21 cellular contexts compared by ENCODE assay signal in the genomic region with DNA sequence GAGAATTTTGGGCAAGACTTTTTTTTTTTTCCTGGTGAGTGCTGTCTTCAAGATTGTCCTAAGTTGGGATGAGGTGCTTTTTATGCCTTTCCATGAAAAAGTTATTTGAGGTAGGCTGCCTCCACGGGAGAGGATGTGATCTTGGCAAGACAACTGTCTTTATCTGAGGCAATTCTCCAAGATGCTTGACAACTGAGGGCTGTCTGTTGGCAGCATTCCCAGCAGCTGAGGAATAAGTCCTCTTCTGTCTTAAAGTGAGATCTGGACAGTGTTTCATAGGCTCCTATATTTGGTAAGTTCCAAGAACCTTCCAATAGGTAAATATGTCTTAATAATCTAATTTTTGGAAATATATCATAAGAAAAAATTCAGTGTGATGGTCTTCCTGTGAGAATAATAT.
DNase-seq lines count a peak whose midpoint lies in the region; ATAC-seq lines count a peak whose summit lies in the region.
"Had no signal": no experiment of that assay in that cellular context is flagged by ENCODE, and none has a peak within 500 bp of the region (broad histone marks: within the 10 kb centered on the region; RNA-seq: fewer than 3 reads in every experiment).

No MANE protein-coding gene starts in this region.

- intact Hi-C loops in sciatic nerve (cut with DNase I) = no loop called here

- ATAC-seq in sciatic nerve (no peak), GM18861 (IDR thresholded peaks at IDR 0.05; ENCODE audit: unreplicated experiment) (no peak)
- ATAC-seq: activated CD8-positive, alpha-beta memory T cell treated with anti-CD3 and anti-CD28 coated beads, Interleukin-2, amount 10 ng/mL, durations not matched to agents 7 days and 5 days; activated T-helper 17 cell treated with anti-CD3 and anti-CD28 coated beads, Interleukin-2, amount 50 U/mL, for 72 hours; esophagus mucosa; HepG2; natural killer cell; Panc1; pancreas had no signal

- peak; percentile 11 for DNase-seq in HT1080 (ENCODE audit: low read depth)
- peak; percentile 50 for DNase-seq in RPMI8226
- DNase-seq in epithelial cell of prostate (ENCODE audit: low read depth, low spot score) = no peak
- DNase-seq in sciatic nerve (ENCODE audit: low spot score) = peak; percentile 60
- no peak for DNase-seq in SHP77 treated with DMSO at 0.1 percent for 48 hours (lab: John Stamatoyannopoulos, UW)
- DNase-seq in medulla oblongata (ENCODE audit: extremely low spot score) = no peak
- DNase-seq in NCI-H2227 treated with DMSO at 0.1 percent for 48 hours (lab: John Stamatoyannopoulos, UW) = no peak
- DNase-seq: activated CD8-positive, alpha-beta memory T cell treated with anti-CD3 and anti-CD28 coated beads, Interleukin-2, amount 10 ng/mL, durations not matched to agents 7 days and 5 days; activated naive CD8-positive, alpha-beta T cell treated with anti-CD3 and anti-CD28 coated beads, Interleukin-2, amount 10 ng/mL, durations not matched to agents 7 days and 5 days; Caco-2; central memory CD4-positive, alpha-beta T cell; H7; kidney; natural killer cell; NCI-H1694 had no signal

- H3K27ac ChIP-seq in epithelial cell of prostate = peak overlapping the region; percentile 31
- H3K27ac ChIP-seq: pancreas had no signal

Comparison
In these comparisons a context has a peak if more than half of its experiments do, and no peak if none do; other contexts are left out.
1. DNase-seq: peak in HT1080 (single experiment), RPMI8226 (single experiment) and sciatic nerve (single experiment); none in epithelial cell of prostate (single experiment), SHP77 treated with DMSO at 0.1 percent for 48 hours (single experiment), medulla oblongata (single experiment) and NCI-H2227 treated with DMSO at 0.1 percent for 48 hours (single experiment).